In the genomic region with DNA sequence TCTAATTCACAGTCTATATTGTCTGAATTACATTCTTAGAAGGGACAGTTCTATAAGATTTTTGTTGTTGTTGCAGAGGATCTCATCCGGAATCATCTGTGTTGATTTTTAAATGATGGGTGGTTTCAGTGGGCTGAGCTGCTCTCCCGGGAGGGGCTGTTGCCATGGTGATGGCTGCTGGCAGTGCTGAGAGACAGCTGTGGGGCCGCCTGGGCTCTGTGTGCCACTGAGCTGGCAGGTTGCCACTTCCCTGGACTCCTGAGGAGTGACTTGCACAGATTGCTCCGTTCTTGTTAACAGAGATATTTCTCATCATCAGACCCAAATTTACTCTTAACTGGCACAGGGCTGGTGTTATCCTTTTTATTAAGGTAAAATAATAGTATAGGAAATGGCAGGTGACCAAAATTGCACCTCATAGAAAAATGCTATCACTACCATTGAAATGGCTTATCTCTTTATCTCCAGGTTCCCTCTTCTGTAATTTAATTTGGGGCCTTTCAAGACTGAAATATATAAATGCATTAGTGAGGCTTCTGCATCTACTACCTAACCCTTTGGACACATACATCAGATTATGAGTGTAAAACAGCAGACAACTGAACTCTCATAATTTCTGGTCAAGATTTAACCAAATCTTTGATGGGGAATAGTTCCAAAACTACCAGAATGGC, we compare ENCODE assay signal across 10 cellular contexts. TPM values are rescaled to one million over a fixed set of nuclear protein-coding genes. Genes with fewer than 3 reads are reported as not detected.
A peak's percentile ranks its signal among the peaks of the same experiment; 100 is the strongest.
DNase-seq lines count a peak whose midpoint lies in the region; ATAC-seq and TF ChIP-seq lines count a peak whose summit lies in the region.
"Had no signal": no experiment of that assay in that cellular context is flagged by ENCODE, and none has a peak within 500 bp of the region (broad histone marks: within the 10 kb centered on the region; RNA-seq: fewer than 3 reads in every experiment).

No MANE protein-coding gene starts in this region.

- no peak for TF ChIP-seq CTCF in AG10803 (conservative IDR thresholded peaks at IDR 0.05; ENCODE audit: low read length)
- no peak for TF ChIP-seq CTCF in omental fat pad (IDR thresholded peaks at IDR 0.05)

- H3K4me3 ChIP-seq in AG10803 (ENCODE audit: low read length): no peak overlapping the region
- H3K4me3 ChIP-seq: lung had no signal

- DNase-seq in AG10803 (ENCODE audit: low read depth): peak; percentile 24
- DNase-seq in NCI-H1092 treated with DMSO at 0.1 percent for 48 hours (lab: John Stamatoyannopoulos, UW): peak; percentile 88
- peak; percentile 25 for DNase-seq in iPS-NIHi7 (ENCODE audit: extremely low spot score)
- no peak for DNase-seq in omental fat pad (ENCODE audit: low spot score)
- no peak for DNase-seq in NCI-H1930 (lab: John Stamatoyannopoulos, UW)

- ATAC-seq in SK-N-SH treated with all-trans-retinoic acid at 6 μM for 48 hours (peak; percentile 83), omental fat pad (ENCODE audit: low FRiP score) (no peak), HG03565 (IDR thresholded peaks at IDR 0.05; ENCODE audit: unreplicated experiment) (no peak), GM18870 (IDR thresholded peaks at IDR 0.05; ENCODE audit: unreplicated experiment) (no peak)

TF ChIP-seq in SK-N-SH treated with all-trans-retinoic acid at 6 μM for 48 hours, 23 proteins besides CTCF, POLR2A, EP300 and RAD21:
- peak; percentile 77 for TF ChIP-seq ZFP3 (CRISPR knock-in tag; IDR thresholded peaks at IDR 0.05)
- TF ChIP-seq, protein P1, sequence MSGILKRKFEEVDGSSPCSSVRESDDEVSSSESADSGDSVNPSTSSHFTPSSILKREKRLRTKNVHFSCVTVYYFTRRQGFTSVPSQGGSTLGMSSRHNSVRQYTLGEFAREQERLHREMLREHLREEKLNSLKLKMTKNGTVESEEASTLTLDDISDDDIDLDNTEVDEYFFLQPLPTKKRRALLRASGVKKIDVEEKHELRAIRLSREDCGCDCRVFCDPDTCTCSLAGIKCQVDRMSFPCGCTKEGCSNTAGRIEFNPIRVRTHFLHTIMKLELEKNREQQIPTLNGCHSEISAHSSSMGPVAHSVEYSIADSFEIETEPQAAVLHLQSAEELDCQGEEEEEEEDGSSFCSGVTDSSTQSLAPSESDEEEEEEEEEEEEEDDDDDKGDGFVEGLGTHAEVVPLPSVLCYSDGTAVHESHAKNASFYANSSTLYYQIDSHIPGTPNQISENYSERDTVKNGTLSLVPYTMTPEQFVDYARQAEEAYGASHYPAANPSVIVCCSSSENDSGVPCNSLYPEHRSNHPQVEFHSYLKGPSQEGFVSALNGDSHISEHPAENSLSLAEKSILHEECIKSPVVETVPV (CRISPR knock-in tag; IDR thresholded peaks at IDR 0.05): peak; percentile 68; the same call in 1 of the 2 replicates
- peak; percentile 67 for TF ChIP-seq ISL1 (CRISPR knock-in tag; IDR thresholded peaks at IDR 0.05)
- TF ChIP-seq ZNF8 (CRISPR knock-in tag; IDR thresholded peaks at IDR 0.05): no peak
- TF ChIP-seq BACH2 (CRISPR knock-in tag; IDR thresholded peaks at IDR 0.05; ENCODE audit: borderline replicate concordance): no peak
- TF ChIP-seq TCF4 (CRISPR knock-in tag; IDR thresholded peaks at IDR 0.05; ENCODE audit: borderline replicate concordance): peak; percentile 93
- no peak for TF ChIP-seq ARNTL (CRISPR knock-in tag; IDR thresholded peaks at IDR 0.05; ENCODE audit: borderline replicate concordance, low read depth)
- no peak for TF ChIP-seq ESRRG (CRISPR knock-in tag; IDR thresholded peaks at IDR 0.05)
- peak; percentile 43; the same call in 1 of the 2 replicates for TF ChIP-seq GLIS3 (CRISPR knock-in tag; IDR thresholded peaks at IDR 0.05)
- TF ChIP-seq, protein P2, sequence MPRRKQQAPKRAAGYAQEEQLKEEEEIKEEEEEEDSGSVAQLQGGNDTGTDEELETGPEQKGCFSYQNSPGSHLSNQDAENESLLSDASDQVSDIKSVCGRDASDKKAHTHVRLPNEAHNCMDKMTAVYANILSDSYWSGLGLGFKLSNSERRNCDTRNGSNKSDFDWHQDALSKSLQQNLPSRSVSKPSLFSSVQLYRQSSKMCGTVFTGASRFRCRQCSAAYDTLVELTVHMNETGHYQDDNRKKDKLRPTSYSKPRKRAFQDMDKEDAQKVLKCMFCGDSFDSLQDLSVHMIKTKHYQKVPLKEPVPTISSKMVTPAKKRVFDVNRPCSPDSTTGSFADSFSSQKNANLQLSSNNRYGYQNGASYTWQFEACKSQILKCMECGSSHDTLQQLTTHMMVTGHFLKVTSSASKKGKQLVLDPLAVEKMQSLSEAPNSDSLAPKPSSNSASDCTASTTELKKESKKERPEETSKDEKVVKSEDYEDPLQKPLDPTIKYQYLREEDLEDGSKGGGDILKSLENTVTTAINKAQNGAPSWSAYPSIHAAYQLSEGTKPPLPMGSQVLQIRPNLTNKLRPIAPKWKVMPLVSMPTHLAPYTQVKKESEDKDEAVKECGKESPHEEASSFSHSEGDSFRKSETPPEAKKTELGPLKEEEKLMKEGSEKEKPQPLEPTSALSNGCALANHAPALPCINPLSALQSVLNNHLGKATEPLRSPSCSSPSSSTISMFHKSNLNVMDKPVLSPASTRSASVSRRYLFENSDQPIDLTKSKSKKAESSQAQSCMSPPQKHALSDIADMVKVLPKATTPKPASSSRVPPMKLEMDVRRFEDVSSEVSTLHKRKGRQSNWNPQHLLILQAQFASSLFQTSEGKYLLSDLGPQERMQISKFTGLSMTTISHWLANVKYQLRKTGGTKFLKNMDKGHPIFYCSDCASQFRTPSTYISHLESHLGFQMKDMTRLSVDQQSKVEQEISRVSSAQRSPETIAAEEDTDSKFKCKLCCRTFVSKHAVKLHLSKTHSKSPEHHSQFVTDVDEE (CRISPR knock-in tag; IDR thresholded peaks at IDR 0.05): peak; percentile 78; the same call in 1 of the 2 replicates
- TF ChIP-seq ZFP30 (CRISPR knock-in tag; IDR thresholded peaks at IDR 0.05): no peak
- TF ChIP-seq ZC3H10 (CRISPR knock-in tag; IDR thresholded peaks at IDR 0.05): no peak
- TF ChIP-seq, protein P3, sequence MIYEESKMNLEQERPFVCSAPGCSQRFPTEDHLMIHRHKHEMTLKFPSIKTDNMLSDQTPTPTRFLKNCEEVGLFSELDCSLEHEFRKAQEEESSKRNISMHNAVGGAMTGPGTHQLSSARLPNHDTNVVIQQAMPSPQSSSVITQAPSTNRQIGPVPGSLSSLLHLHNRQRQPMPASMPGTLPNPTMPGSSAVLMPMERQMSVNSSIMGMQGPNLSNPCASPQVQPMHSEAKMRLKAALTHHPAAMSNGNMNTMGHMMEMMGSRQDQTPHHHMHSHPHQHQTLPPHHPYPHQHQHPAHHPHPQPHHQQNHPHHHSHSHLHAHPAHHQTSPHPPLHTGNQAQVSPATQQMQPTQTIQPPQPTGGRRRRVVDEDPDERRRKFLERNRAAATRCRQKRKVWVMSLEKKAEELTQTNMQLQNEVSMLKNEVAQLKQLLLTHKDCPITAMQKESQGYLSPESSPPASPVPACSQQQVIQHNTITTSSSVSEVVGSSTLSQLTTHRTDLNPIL (CRISPR knock-in tag; IDR thresholded peaks at IDR 0.05; ENCODE audit: low read depth): no peak
- no peak for TF ChIP-seq RARB (CRISPR knock-in tag; IDR thresholded peaks at IDR 0.05)
- no peak for TF ChIP-seq SNAI2 (CRISPR knock-in tag; IDR thresholded peaks at IDR 0.05)
- no peak for TF ChIP-seq TOX (CRISPR knock-in tag; IDR thresholded peaks at IDR 0.05; ENCODE audit: borderline replicate concordance)
- TF ChIP-seq, protein P4, sequence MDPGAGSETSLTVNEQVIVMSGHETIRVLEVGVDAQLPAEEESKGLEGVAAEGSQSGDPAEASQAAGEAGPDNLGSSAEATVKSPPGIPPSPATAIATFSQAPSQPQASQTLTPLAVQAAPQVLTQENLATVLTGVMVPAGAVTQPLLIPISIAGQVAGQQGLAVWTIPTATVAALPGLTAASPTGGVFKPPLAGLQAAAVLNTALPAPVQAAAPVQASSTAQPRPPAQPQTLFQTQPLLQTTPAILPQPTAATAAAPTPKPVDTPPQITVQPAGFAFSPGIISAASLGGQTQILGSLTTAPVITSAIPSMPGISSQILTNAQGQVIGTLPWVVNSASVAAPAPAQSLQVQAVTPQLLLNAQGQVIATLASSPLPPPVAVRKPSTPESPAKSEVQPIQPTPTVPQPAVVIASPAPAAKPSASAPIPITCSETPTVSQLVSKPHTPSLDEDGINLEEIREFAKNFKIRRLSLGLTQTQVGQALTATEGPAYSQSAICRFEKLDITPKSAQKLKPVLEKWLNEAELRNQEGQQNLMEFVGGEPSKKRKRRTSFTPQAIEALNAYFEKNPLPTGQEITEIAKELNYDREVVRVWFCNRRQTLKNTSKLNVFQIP (CRISPR knock-in tag; IDR thresholded peaks at IDR 0.05; ENCODE audit: borderline replicate concordance, low read depth): no peak

RNA-seq across cellular contexts. Expression of a gene that starts 56.6 kb away (rescaled TPM):
- 1 to 10 TPM; 4.1 to 8.2 (median 5.2) TPM for total RNA-seq in omental fat pad
- total RNA-seq: H1 had no signal

RNA-seq across cellular contexts. Expression of a gene that starts 56.7 kb away (rescaled TPM):
- total RNA-seq in omental fat pad: 1 to 10 TPM; 3.7 to 7.6 (median 5.7) TPM
- total RNA-seq: H1 had no signal

Comparison
In these comparisons a context has a peak if more than half of its experiments do, and no peak if none do; other contexts are left out.
1. DNase-seq: peak in AG10803 (single experiment), NCI-H1092 treated with DMSO at 0.1 percent for 48 hours (single experiment) and iPS-NIHi7 (single experiment); none in omental fat pad (single experiment) and NCI-H1930 (0 of 2).